ENCODE assay signal across 1 cellular context in the genomic region with DNA sequence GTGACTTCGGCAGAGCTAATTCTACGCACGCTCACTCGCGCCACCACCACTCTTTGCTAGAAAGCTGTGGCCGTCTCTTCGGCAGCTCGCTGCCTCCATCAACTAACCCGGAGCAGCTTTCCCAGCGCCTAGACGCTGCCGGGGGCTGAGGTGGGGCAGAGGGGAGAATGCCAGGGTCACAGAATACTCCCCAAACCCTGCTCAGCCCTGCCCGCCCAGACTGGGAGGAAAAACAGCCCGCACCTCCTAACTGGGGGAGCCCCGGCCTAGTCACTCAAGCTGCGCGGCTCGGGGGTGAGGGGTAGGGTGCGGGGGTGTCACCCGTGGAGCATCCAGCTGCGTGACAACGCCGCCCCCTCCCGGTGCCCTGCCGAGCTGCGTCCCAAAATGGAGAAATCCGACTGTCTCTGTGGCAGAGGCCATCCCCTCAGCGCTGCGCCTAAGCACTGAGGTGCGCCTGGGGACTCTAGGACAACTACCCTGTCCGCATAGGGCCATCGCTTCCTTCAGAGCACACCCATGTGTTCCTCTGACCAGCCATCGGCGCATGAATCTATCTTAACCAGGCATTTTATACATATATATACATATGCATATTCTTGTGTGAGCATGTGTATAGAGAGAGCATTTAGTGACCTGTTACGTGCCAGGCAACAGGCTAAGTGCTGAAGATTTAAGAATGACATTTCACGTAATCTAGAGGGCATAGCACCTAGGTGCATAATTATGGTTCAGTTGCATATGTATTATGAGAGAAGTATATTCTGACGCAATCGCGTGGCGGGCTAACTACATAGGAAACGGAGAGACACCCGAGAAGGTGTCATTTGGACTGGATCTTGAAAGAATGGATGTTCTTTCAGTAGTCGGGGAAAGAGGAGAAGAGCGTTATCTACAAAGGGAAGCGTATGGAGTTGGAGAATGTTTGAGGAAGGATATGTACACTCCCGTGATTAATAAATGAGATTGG.
TF ChIP-seq lines count a peak whose summit lies in the region.

No MANE protein-coding gene starts in this region.

TF ChIP-seq in GM12878, 131 proteins besides CTCF, POLR2A, EP300 and RAD21 (continued from another document):
- TF ChIP-seq, protein P1, sequence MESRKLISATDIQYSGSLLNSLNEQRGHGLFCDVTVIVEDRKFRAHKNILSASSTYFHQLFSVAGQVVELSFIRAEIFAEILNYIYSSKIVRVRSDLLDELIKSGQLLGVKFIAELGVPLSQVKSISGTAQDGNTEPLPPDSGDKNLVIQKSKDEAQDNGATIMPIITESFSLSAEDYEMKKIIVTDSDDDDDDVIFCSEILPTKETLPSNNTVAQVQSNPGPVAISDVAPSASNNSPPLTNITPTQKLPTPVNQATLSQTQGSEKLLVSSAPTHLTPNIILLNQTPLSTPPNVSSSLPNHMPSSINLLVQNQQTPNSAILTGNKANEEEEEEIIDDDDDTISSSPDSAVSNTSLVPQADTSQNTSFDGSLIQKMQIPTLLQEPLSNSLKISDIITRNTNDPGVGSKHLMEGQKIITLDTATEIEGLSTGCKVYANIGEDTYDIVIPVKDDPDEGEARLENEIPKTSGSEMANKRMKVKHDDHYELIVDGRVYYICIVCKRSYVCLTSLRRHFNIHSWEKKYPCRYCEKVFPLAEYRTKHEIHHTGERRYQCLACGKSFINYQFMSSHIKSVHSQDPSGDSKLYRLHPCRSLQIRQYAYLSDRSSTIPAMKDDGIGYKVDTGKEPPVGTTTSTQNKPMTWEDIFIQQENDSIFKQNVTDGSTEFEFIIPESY (IDR thresholded peaks at IDR 0.05): no peak
- no peak for TF ChIP-seq CREM (IDR thresholded peaks at IDR 0.05; ENCODE audit: low read depth)
- no peak for TF ChIP-seq ETV6 (conservative IDR thresholded peaks at IDR 0.05 in 1 of 2, IDR thresholded peaks at IDR 0.05 in 1 of 2; ENCODE audit: borderline replicate concordance in 1 of 2, low read depth in 1 of 2)
- TF ChIP-seq GATAD2B (conservative IDR thresholded peaks at IDR 0.05; ENCODE audit: low read depth): no peak
- TF ChIP-seq BRCA1 (IDR thresholded peaks at IDR 0.05; ENCODE audit: low read depth, low read length): no peak
- TF ChIP-seq ZZZ3 (IDR thresholded peaks at IDR 0.05; ENCODE audit: control insufficient read depth, insufficient read length, low read depth): no peak
- no peak for TF ChIP-seq SPI1 (IDR thresholded peaks at IDR 0.05; ENCODE audit: borderline replicate concordance, insufficient read depth, low read depth, low read length)
- no peak for TF ChIP-seq TCF3 (IDR thresholded peaks at IDR 0.05; ENCODE audit: borderline replicate concordance, insufficient read depth, low read depth, low read length)
- TF ChIP-seq IKZF2 (IDR thresholded peaks at IDR 0.05): peak in 1 of 2 experiments; percentile 9; a peak in 1 of 4 replicates
- no peak for TF ChIP-seq SIN3A (IDR thresholded peaks at IDR 0.05; ENCODE audit: low read depth, low read length)
- no peak for TF ChIP-seq ZNF207 (IDR thresholded peaks at IDR 0.05; ENCODE audit: borderline replicate concordance)
- TF ChIP-seq SMAD5 (IDR thresholded peaks at IDR 0.05; ENCODE audit: low read depth): no peak
- no peak for TF ChIP-seq POLR2AphosphoS5 (IDR thresholded peaks at IDR 0.05; ENCODE audit: low read length)
- no peak for TF ChIP-seq USF2 (IDR thresholded peaks at IDR 0.05; ENCODE audit: borderline replicate concordance, low read depth, low read length)
- TF ChIP-seq, protein P2, sequence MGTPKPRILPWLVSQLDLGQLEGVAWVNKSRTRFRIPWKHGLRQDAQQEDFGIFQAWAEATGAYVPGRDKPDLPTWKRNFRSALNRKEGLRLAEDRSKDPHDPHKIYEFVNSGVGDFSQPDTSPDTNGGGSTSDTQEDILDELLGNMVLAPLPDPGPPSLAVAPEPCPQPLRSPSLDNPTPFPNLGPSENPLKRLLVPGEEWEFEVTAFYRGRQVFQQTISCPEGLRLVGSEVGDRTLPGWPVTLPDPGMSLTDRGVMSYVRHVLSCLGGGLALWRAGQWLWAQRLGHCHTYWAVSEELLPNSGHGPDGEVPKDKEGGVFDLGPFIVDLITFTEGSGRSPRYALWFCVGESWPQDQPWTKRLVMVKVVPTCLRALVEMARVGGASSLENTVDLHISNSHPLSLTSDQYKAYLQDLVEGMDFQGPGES (IDR thresholded peaks at IDR 0.05): no peak
- TF ChIP-seq ESRRA (IDR thresholded peaks at IDR 0.05; ENCODE audit: low read length): no peak
- TF ChIP-seq EZH2 (IDR thresholded peaks at IDR 0.05; ENCODE audit: borderline replicate concordance, control insufficient read depth, low read depth, low read length): no peak
- TF ChIP-seq, protein P3, sequence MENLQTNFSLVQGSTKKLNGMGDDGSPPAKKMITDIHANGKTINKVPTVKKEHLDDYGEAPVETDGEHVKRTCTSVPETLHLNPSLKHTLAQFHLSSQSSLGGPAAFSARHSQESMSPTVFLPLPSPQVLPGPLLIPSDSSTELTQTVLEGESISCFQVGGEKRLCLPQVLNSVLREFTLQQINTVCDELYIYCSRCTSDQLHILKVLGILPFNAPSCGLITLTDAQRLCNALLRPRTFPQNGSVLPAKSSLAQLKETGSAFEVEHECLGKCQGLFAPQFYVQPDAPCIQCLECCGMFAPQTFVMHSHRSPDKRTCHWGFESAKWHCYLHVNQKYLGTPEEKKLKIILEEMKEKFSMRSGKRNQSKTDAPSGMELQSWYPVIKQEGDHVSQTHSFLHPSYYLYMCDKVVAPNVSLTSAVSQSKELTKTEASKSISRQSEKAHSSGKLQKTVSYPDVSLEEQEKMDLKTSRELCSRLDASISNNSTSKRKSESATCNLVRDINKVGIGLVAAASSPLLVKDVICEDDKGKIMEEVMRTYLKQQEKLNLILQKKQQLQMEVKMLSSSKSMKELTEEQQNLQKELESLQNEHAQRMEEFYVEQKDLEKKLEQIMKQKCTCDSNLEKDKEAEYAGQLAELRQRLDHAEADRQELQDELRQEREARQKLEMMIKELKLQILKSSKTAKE (IDR thresholded peaks at IDR 0.05; ENCODE audit: low read depth, poor library complexity, severe bottlenecking): no peak
- TF ChIP-seq ZSCAN29 (IDR thresholded peaks at IDR 0.05): no peak
- TF ChIP-seq SP1 (IDR thresholded peaks at IDR 0.05; ENCODE audit: low read depth, low read length): no peak
- no peak for TF ChIP-seq NR2C1 (IDR thresholded peaks at IDR 0.05)
- TF ChIP-seq RB1 (IDR thresholded peaks at IDR 0.05; ENCODE audit: borderline replicate concordance): no peak; the same call in 1 of the 2 replicates
- TF ChIP-seq RFX5 (IDR thresholded peaks at IDR 0.05; ENCODE audit: low read depth, low read length): no peak
- TF ChIP-seq MTA2 (IDR thresholded peaks at IDR 0.05; ENCODE audit: low read depth): 0 out of 2 replicates have a peak, but pooled peaks have one; percentile 15
- no peak for TF ChIP-seq SREBF2 (IDR thresholded peaks at IDR 0.05; ENCODE audit: low read length)
- peak; percentile 50 for TF ChIP-seq SMC3 (IDR thresholded peaks at IDR 0.05; ENCODE audit: borderline replicate concordance, low read length)
- TF ChIP-seq STAT1 (conservative IDR thresholded peaks at IDR 0.05): no peak
- TF ChIP-seq ZBED1 (IDR thresholded peaks at IDR 0.05; ENCODE audit: borderline replicate concordance): no peak
- TF ChIP-seq NBN (IDR thresholded peaks at IDR 0.05): peak; percentile 38; the same call in 1 of the 2 replicates
- TF ChIP-seq WRNIP1 (IDR thresholded peaks at IDR 0.05; ENCODE audit: borderline replicate concordance, low read depth, low read length): no peak
- peak; percentile 82 for TF ChIP-seq YY1 (IDR thresholded peaks at IDR 0.05; ENCODE audit: low read depth, low read length)
- no peak for TF ChIP-seq IKZF1 (conservative IDR thresholded peaks at IDR 0.05)
- TF ChIP-seq, protein P4, sequence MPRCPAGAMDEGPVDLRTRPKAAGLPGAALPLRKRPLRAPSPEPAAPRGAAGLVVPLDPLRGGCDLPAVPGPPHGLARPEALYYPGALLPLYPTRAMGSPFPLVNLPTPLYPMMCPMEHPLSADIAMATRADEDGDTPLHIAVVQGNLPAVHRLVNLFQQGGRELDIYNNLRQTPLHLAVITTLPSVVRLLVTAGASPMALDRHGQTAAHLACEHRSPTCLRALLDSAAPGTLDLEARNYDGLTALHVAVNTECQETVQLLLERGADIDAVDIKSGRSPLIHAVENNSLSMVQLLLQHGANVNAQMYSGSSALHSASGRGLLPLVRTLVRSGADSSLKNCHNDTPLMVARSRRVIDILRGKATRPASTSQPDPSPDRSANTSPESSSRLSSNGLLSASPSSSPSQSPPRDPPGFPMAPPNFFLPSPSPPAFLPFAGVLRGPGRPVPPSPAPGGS (IDR thresholded peaks at IDR 0.05; ENCODE audit: borderline replicate concordance, insufficient read depth, low read depth, low read length, poor library complexity, severe bottlenecking): no peak
- TF ChIP-seq TAF1 (IDR thresholded peaks at IDR 0.05; ENCODE audit: borderline replicate concordance, low read depth, low read length): no peak
- TF ChIP-seq CREB1 (IDR thresholded peaks at IDR 0.05; ENCODE audit: low read depth): no peak
- TF ChIP-seq SRF (IDR thresholded peaks at IDR 0.05; ENCODE audit: low read depth in 2 of 2, low read length in 2 of 2): no peak
